In genomic region chr10:15700078-15700477, GRCh38 we compare ENCODE assay signal across 30 cellular contexts. TPM values are rescaled to one million over a fixed set of nuclear protein-coding genes. Genes with fewer than 3 reads are reported as not detected.
"Had no signal": no experiment of that assay in that cellular context is flagged by ENCODE, and none has a peak within 500 bp of the region (broad histone marks: within the 10 kb centered on the region; RNA-seq: fewer than 3 reads in every experiment).

No MANE protein-coding gene starts in this region.

- H3K27me3 ChIP-seq: colonic mucosa, esophagus squamous epithelium, gastrocnemius medialis had no signal

- H3K27me3 Mint-ChIP-seq: memory B cell had no signal

- H3K4me1 Mint-ChIP-seq: memory B cell; naive B cell; naive thymus-derived CD8-positive, alpha-beta T cell had no signal

- H3K36me3 ChIP-seq: colonic mucosa, esophagus squamous epithelium, gastrocnemius medialis, heart right ventricle, left lung had no signal

- H3K27ac ChIP-seq: colonic mucosa, epithelial cell of prostate, esophagus squamous epithelium, gastrocnemius medialis, heart right ventricle, left lung had no signal

- H3K4me3 ChIP-seq: colonic mucosa, esophagus squamous epithelium, gastrocnemius medialis, heart right ventricle, left lung, lung, mucosa of descending colon had no signal

- H3K9me3 ChIP-seq: colonic mucosa, esophagus squamous epithelium, gastrocnemius medialis, left lung, mucosa of descending colon had no signal

- H3K27ac Mint-ChIP-seq: dendritic cell treated with granulocyte-macrophage colony-stimulating factor and Interleukin-4, amounts not matched to agents 40 ng/mL and 50 ng/mL, for 4 days; effector memory CD8-positive, alpha-beta T cell; endodermal cell; memory B cell; naive B cell; naive thymus-derived CD8-positive, alpha-beta T cell had no signal

- H3K9me3 Mint-ChIP-seq: dendritic cell treated with granulocyte-macrophage colony-stimulating factor and Interleukin-4, amounts not matched to agents 40 ng/mL and 50 ng/mL, for 4 days; effector memory CD8-positive, alpha-beta T cell had no signal

- ATAC-seq: effector memory CD8-positive, alpha-beta T cell; esophagus mucosa; gastrocnemius medialis; heart right ventricle; left cardiac atrium; left lung; left ventricle myocardium superior; mucosa of descending colon; naive thymus-derived CD8-positive, alpha-beta T cell had no signal

- H3K4me1 ChIP-seq: colonic mucosa, esophagus squamous epithelium, gastrocnemius medialis, heart right ventricle, left lung had no signal

- H3K4me3 Mint-ChIP-seq: dendritic cell treated with granulocyte-macrophage colony-stimulating factor and Interleukin-4, amounts not matched to agents 40 ng/mL and 50 ng/mL, for 4 days; effector memory CD8-positive, alpha-beta T cell; endodermal cell; memory B cell; naive B cell; naive thymus-derived CD8-positive, alpha-beta T cell had no signal

- H3K36me3 Mint-ChIP-seq: memory B cell; naive B cell; naive thymus-derived CD8-positive, alpha-beta T cell had no signal

- DNase-seq: colonic mucosa; cortex of kidney; effector CD8-positive, alpha-beta T cell; effector memory CD8-positive, alpha-beta T cell; endodermal cell; erythroblast; esophagus squamous epithelium; foreskin fibroblast; foreskin melanocyte; gastrocnemius medialis; glutamatergic neuron; head of caudate nucleus; heart right ventricle; hippocampal formation; left cardiac atrium; left lung; left ventricle myocardium superior; mammary epithelial cell; mesendoderm; midbrain; mucosa of descending colon; naive B cell; naive thymus-derived CD8-positive, alpha-beta T cell had no signal

RNA-seq across cellular contexts. Expression of gene ITGA8, which starts 19.6 kb away (rescaled TPM):
- total RNA-seq: myocyte; naive thymus-derived CD8-positive, alpha-beta T cell had no signal
- polyA plus RNA-seq: keratinocyte; mammary epithelial cell; naive thymus-derived CD8-positive, alpha-beta T cell had no signal
